Comparison of ENCODE assay signal across 11 cellular contexts in genomic region chr11:831132-831864, GRCh38. TPM values are rescaled to one million over a fixed set of nuclear protein-coding genes. Genes with fewer than 3 reads are reported as not detected.
DNase-seq lines count a peak whose midpoint lies in the region; ATAC-seq and TF ChIP-seq lines count a peak whose summit lies in the region.
"Had no signal": no experiment of that assay in that cellular context is flagged by ENCODE, and none has a peak within 500 bp of the region (broad histone marks: within the 10 kb centered on the region; RNA-seq: fewer than 3 reads in every experiment).

No MANE protein-coding gene starts in this region.

- no peak for ATAC-seq in stimulated activated naive CD8-positive, alpha-beta T cell treated with anti-CD3 and anti-CD28 coated beads, Interleukin-15, Interleukin-2, amounts not matched to agents 100 U/mL and 50 U/mL, for 24 hours
- no peak for ATAC-seq in activated CD8-positive, alpha-beta T cell treated with anti-CD3 and anti-CD28 coated beads for 36 hours
- no peak for ATAC-seq in HG03097 (IDR thresholded peaks at IDR 0.05; ENCODE audit: low FRiP score, unreplicated experiment)

- H3K36me3 ChIP-seq in SJCRH30 (peaks cover 6% of the 10 kb centered on the region; the same call in 1 of the 2 replicates), iPS-20b (ENCODE audit: insufficient read depth, low read depth, low read length) (no peaks in the 10 kb centered on the region)

- no peaks in the 10 kb centered on the region for H3K9me3 ChIP-seq in SJCRH30 (replicated peaks)
- H3K9me3 ChIP-seq in iPS-20b (ENCODE audit: insufficient read depth, low read depth, low read length), result no peaks in the 10 kb centered on the region

- H3K9ac ChIP-seq in iPS-20b (ENCODE audit: low read depth, low read length), result no peak overlapping the region

- no peak for DNase-seq in stimulated activated naive CD8-positive, alpha-beta T cell treated with anti-CD3 and anti-CD28 coated beads, Interleukin-15, Interleukin-2, amounts not matched to agents 100 U/mL and 50 U/mL, for 24 hours
- DNase-seq in SJCRH30 (peak; percentile 84 to 87), ecto neural progenitor cell (ENCODE audit: low spot score) (no peak), NCI-H774 (lab: John Stamatoyannopoulos, UW) (no peak)
- DNase-seq in activated CD8-positive, alpha-beta T cell treated with anti-CD3 and anti-CD28 coated beads for 36 hours, result no peak
- DNase-seq: NCI-H1694, occipital lobe had no signal

- H3K4me3 Mint-ChIP-seq in stimulated activated naive CD8-positive, alpha-beta T cell treated with anti-CD3 and anti-CD28 coated beads, Interleukin-15, Interleukin-2, amounts not matched to agents 100 ng/mL and 50 ng/mL, for 24 hours, result peak overlapping the region; percentile 45
- no peak overlapping the region for H3K4me3 Mint-ChIP-seq in activated CD8-positive, alpha-beta T cell treated with anti-CD3 and anti-CD28 coated beads for 36 hours

- H3K27me3 Mint-ChIP-seq in stimulated activated naive CD8-positive, alpha-beta T cell treated with anti-CD3 and anti-CD28 coated beads, Interleukin-15, Interleukin-2, amounts not matched to agents 100 ng/mL and 50 ng/mL, for 24 hours, result peaks cover 31% of the 10 kb centered on the region
- H3K27me3 Mint-ChIP-seq in activated CD8-positive, alpha-beta T cell treated with anti-CD3 and anti-CD28 coated beads for 36 hours, result peaks cover 40% of the 10 kb centered on the region

- CTCF ChIA-PET in activated CD8-positive, alpha-beta T cell treated with anti-CD3 and anti-CD28 coated beads for 36 hours (lab: Charles Lee), result interaction anchor here (1.4 to 2.4 kb wide), 2 partner anchors 12 kb away, joined by 5 to 11 read pairs; partner anchors contain the start of gene PNPLA2

- H3K27me3 ChIP-seq in SJCRH30, result no peaks in the 10 kb centered on the region
- peaks cover 70% of the 10 kb centered on the region for H3K27me3 ChIP-seq in iPS-20b (ENCODE audit: insufficient read depth, low read length)

- no peak for TF ChIP-seq CTCF in activated CD8-positive, alpha-beta T cell treated with anti-CD3 and anti-CD28 coated beads for 36 hours (IDR thresholded peaks at IDR 0.05)

- peaks cover 50% of the 10 kb centered on the region for H3K4me1 Mint-ChIP-seq in stimulated activated naive CD8-positive, alpha-beta T cell treated with anti-CD3 and anti-CD28 coated beads, Interleukin-15, Interleukin-2, amounts not matched to agents 100 ng/mL and 50 ng/mL, for 24 hours (ENCODE audit: low read depth)
- peaks cover 42% of the 10 kb centered on the region for H3K4me1 Mint-ChIP-seq in activated CD8-positive, alpha-beta T cell treated with anti-CD3 and anti-CD28 coated beads for 36 hours (ENCODE audit: low read depth)

- H3K36me3 Mint-ChIP-seq in stimulated activated naive CD8-positive, alpha-beta T cell treated with anti-CD3 and anti-CD28 coated beads, Interleukin-15, Interleukin-2, amounts not matched to agents 100 ng/mL and 50 ng/mL, for 24 hours (ENCODE audit: low read depth), result no peaks in the 10 kb centered on the region
- H3K36me3 Mint-ChIP-seq in activated CD8-positive, alpha-beta T cell treated with anti-CD3 and anti-CD28 coated beads for 36 hours (ENCODE audit: low read depth), result no peaks in the 10 kb centered on the region

- intact Hi-C loops in activated CD8-positive, alpha-beta T cell treated with anti-CD3 and anti-CD28 coated beads for 36 hours (cut with micrococcal nuclease), result no loop called here

- H3K4me1 ChIP-seq in SJCRH30 (peaks cover 40% of the 10 kb centered on the region), iPS-20b (ENCODE audit: insufficient read depth, low read length) (peaks cover 25% of the 10 kb centered on the region)

- H3K9me3 Mint-ChIP-seq in stimulated activated naive CD8-positive, alpha-beta T cell treated with anti-CD3 and anti-CD28 coated beads, Interleukin-15, Interleukin-2, amounts not matched to agents 100 ng/mL and 50 ng/mL, for 24 hours, result no peaks in the 10 kb centered on the region
- no peaks in the 10 kb centered on the region for H3K9me3 Mint-ChIP-seq in activated CD8-positive, alpha-beta T cell treated with anti-CD3 and anti-CD28 coated beads for 36 hours

- H3K4me3 ChIP-seq in SJCRH30 (peak overlapping the region; percentile 86), iPS-20b (ENCODE audit: low read length) (peak overlapping the region; percentile 56)

- H3K27ac Mint-ChIP-seq in stimulated activated naive CD8-positive, alpha-beta T cell treated with anti-CD3 and anti-CD28 coated beads, Interleukin-15, Interleukin-2, amounts not matched to agents 100 ng/mL and 50 ng/mL, for 24 hours, result no peak overlapping the region
- no peak overlapping the region for H3K27ac Mint-ChIP-seq in activated CD8-positive, alpha-beta T cell treated with anti-CD3 and anti-CD28 coated beads for 36 hours

- H3K27ac ChIP-seq in SJCRH30 (peak overlapping the region; percentile 45; the same call in 1 of the 2 replicates), iPS-20b (ENCODE audit: low read length) (no peak overlapping the region)
- H3K27ac ChIP-seq: epithelial cell of prostate had no signal

- POLR2A ChIA-PET in activated CD8-positive, alpha-beta T cell treated with anti-CD3 and anti-CD28 coated beads for 36 hours (lab: Charles Lee), result interaction anchor here (0.6 to 21.1 kb wide), 4 partner anchors 10 to 218 kb away, joined by 3 to 273 read pairs (median 42); partner anchors contain the start of genes PNPLA2, POLR2L, RPLP2 and TSPAN4

RNA-seq across cellular contexts. Expression of gene CD151, which starts 1.5 kb away (rescaled TPM):
- total RNA-seq in SJCRH30 (2014; rRNA removed; shearing (Covaris generic)), result 122 and 133 TPM in 2 replicates
- total RNA-seq in activated CD8-positive, alpha-beta T cell treated with anti-CD3 and anti-CD28 coated beads for 36 hours, result 10 to 100 TPM; 45.9 to 46.5 TPM

RNA-seq across cellular contexts. Expression of gene CRACR2B, which starts 3.6 kb away (rescaled TPM):
- 1.6 and 1.9 TPM in 2 replicates for total RNA-seq in SJCRH30 (2014; rRNA removed; shearing (Covaris generic))
- total RNA-seq in activated CD8-positive, alpha-beta T cell treated with anti-CD3 and anti-CD28 coated beads for 36 hours, result 1 to 10 TPM; 2.1 to 2.4 TPM

RNA-seq across cellular contexts. Expression of gene POLR2L, which starts 11.0 kb away (rescaled TPM):
- 292 and 344 TPM in 2 replicates for total RNA-seq in SJCRH30 (2014; rRNA removed; shearing (Covaris generic))
- 10 to 100 TPM; 83.0 to 89.2 TPM for total RNA-seq in activated CD8-positive, alpha-beta T cell treated with anti-CD3 and anti-CD28 coated beads for 36 hours

RNA-seq across cellular contexts. Expression of gene TSPAN4, which starts 11.4 kb away (rescaled TPM):
- 26.0 and 26.9 TPM in 2 replicates for total RNA-seq in SJCRH30 (2014; rRNA removed; shearing (Covaris generic))
- total RNA-seq in activated CD8-positive, alpha-beta T cell treated with anti-CD3 and anti-CD28 coated beads for 36 hours, result 10 to 100 TPM; 15.4 to 16.0 TPM

RNA-seq across cellular contexts. Expression of gene PNPLA2, which starts 12.6 kb away (rescaled TPM):
- total RNA-seq in SJCRH30 (2014; rRNA removed; shearing (Covaris generic)), result 16.5 and 19.6 TPM in 2 replicates
- 10 to 100 TPM; 29.7 to 32.0 TPM for total RNA-seq in activated CD8-positive, alpha-beta T cell treated with anti-CD3 and anti-CD28 coated beads for 36 hours

Comparison
In these comparisons a context has a peak if more than half of its experiments do, and no peak if none do; other contexts are left out.
1. DNase-seq: peak in SJCRH30 (2 of 2); none in stimulated activated naive CD8-positive, alpha-beta T cell treated with anti-CD3 and anti-CD28 coated beads, Interleukin-15, Interleukin-2, amounts not matched to agents 100 U/mL and 50 U/mL, for 24 hours (single experiment), activated CD8-positive, alpha-beta T cell treated with anti-CD3 and anti-CD28 coated beads for 36 hours (single experiment), ecto neural progenitor cell (single experiment) and NCI-H774 (single experiment).